In the genomic region with DNA sequence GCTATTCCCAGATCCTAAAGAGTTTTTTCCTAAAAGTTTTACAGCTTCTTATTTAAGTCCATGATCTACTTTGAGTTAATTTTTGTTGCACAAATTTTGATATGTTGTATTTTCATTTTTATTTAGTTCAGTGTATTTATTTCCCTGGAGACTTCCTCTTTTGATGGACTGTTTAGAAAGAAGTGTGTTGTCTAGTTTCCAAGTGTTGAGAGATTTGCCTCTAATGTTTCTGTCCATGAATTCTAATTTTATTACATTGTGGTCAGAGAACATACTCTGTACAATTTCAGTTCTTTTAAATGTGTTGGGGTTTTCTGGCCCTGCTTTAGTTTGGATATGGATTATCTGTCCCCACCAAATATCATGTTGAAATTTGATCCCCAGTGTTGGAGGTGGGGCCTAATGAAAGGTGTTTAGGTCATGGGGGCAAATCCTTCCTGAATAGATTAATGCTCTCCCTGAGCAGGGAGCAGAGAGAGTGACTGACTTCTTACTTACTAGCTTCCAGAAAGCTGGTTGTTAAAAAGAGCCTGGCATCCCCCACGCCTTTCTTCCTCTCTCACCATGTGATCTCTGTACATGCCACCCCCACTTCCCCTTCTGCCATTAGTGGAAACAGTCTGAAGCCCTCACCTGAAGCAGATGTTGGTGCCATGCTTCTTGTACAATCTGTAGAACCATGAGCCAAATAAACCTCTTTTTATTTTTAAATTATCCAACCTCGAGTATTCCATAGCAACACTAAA, we compare ENCODE assay signal across 1 cellular context.
TF ChIP-seq lines count a peak whose summit lies in the region.

No MANE protein-coding gene starts in this region.

TF ChIP-seq in HepG2, 621 proteins besides CTCF, POLR2A, EP300 and RAD21 (continued from another document):
- TF ChIP-seq, protein P1, sequence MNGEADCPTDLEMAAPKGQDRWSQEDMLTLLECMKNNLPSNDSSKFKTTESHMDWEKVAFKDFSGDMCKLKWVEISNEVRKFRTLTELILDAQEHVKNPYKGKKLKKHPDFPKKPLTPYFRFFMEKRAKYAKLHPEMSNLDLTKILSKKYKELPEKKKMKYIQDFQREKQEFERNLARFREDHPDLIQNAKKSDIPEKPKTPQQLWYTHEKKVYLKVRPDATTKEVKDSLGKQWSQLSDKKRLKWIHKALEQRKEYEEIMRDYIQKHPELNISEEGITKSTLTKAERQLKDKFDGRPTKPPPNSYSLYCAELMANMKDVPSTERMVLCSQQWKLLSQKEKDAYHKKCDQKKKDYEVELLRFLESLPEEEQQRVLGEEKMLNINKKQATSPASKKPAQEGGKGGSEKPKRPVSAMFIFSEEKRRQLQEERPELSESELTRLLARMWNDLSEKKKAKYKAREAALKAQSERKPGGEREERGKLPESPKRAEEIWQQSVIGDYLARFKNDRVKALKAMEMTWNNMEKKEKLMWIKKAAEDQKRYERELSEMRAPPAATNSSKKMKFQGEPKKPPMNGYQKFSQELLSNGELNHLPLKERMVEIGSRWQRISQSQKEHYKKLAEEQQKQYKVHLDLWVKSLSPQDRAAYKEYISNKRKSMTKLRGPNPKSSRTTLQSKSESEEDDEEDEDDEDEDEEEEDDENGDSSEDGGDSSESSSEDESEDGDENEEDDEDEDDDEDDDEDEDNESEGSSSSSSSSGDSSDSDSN (CRISPR knock-in tag; IDR thresholded peaks at IDR 0.05), result no peak
- TF ChIP-seq ZBTB7A (CRISPR knock-in tag; IDR thresholded peaks at IDR 0.05), result no peak
- TF ChIP-seq SIX1 (CRISPR knock-in tag; IDR thresholded peaks at IDR 0.05; ENCODE audit: borderline replicate concordance), result peak; percentile 80
- TF ChIP-seq ZNF562 (CRISPR knock-in tag; IDR thresholded peaks at IDR 0.05; ENCODE audit: borderline replicate concordance), result no peak
- TF ChIP-seq PITX1 (CRISPR knock-in tag; IDR thresholded peaks at IDR 0.05), result no peak
- TF ChIP-seq KAT8 (CRISPR knock-in tag; IDR thresholded peaks at IDR 0.05), result no peak
- no peak for TF ChIP-seq ZNF761 (CRISPR knock-in tag; conservative IDR thresholded peaks at IDR 0.05)
- no peak for TF ChIP-seq NFRKB (IDR thresholded peaks at IDR 0.05)
- no peak for TF ChIP-seq NCOA5 (CRISPR knock-in tag; IDR thresholded peaks at IDR 0.05)
- TF ChIP-seq SIX4 (CRISPR knock-in tag; IDR thresholded peaks at IDR 0.05), result peak; percentile 85
- no peak for TF ChIP-seq ZFY (CRISPR knock-in tag; IDR thresholded peaks at IDR 0.05)
- TF ChIP-seq ZNF678 (CRISPR knock-in tag; IDR thresholded peaks at IDR 0.05), result no peak
- TF ChIP-seq NFKB2 (CRISPR knock-in tag; IDR thresholded peaks at IDR 0.05; ENCODE audit: borderline replicate concordance), result no peak
- TF ChIP-seq, protein P2, sequence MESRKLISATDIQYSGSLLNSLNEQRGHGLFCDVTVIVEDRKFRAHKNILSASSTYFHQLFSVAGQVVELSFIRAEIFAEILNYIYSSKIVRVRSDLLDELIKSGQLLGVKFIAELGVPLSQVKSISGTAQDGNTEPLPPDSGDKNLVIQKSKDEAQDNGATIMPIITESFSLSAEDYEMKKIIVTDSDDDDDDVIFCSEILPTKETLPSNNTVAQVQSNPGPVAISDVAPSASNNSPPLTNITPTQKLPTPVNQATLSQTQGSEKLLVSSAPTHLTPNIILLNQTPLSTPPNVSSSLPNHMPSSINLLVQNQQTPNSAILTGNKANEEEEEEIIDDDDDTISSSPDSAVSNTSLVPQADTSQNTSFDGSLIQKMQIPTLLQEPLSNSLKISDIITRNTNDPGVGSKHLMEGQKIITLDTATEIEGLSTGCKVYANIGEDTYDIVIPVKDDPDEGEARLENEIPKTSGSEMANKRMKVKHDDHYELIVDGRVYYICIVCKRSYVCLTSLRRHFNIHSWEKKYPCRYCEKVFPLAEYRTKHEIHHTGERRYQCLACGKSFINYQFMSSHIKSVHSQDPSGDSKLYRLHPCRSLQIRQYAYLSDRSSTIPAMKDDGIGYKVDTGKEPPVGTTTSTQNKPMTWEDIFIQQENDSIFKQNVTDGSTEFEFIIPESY (CRISPR knock-in tag; IDR thresholded peaks at IDR 0.05), result no peak
- TF ChIP-seq, protein P3, sequence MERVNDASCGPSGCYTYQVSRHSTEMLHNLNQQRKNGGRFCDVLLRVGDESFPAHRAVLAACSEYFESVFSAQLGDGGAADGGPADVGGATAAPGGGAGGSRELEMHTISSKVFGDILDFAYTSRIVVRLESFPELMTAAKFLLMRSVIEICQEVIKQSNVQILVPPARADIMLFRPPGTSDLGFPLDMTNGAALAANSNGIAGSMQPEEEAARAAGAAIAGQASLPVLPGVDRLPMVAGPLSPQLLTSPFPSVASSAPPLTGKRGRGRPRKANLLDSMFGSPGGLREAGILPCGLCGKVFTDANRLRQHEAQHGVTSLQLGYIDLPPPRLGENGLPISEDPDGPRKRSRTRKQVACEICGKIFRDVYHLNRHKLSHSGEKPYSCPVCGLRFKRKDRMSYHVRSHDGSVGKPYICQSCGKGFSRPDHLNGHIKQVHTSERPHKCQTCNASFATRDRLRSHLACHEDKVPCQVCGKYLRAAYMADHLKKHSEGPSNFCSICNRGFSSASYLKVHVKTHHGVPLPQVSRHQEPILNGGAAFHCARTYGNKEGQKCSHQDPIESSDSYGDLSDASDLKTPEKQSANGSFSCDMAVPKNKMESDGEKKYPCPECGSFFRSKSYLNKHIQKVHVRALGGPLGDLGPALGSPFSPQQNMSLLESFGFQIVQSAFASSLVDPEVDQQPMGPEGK (CRISPR knock-in tag; IDR thresholded peaks at IDR 0.05), result 0 out of 2 replicates have a peak, but pooled peaks have one; percentile 19
